Comparison of ENCODE assay signal across 15 cellular contexts in the genomic region with DNA sequence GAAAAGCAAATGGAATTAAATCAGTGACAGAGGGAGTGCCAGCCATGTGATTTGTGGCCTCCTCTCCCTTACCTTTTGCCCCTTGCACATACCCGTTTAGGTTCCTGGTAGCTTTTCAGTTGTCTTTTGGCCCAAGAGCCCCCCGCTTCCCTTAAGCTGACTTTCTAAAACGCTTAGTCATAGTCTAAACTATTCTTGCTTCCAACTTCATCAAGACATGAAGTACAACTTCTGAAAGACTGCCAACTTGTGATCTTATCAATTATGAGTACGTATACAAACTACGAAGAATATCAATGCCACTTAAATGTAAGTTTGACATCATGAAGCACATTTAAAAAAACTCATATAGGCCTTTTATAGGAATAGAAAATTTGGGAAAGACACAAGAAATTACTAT.
DNase-seq lines count a peak whose midpoint lies in the region; ATAC-seq and TF ChIP-seq lines count a peak whose summit lies in the region.
"Had no signal": no experiment of that assay in that cellular context is flagged by ENCODE, and none has a peak within 500 bp of the region (broad histone marks: within the 10 kb centered on the region; RNA-seq: fewer than 3 reads in every experiment).

No MANE protein-coding gene starts in this region.

- H3K36me3 ChIP-seq in cardiac muscle cell, result peaks cover 39% of the 10 kb centered on the region
- peaks cover 70% of the 10 kb centered on the region for H3K36me3 ChIP-seq in right atrium auricular region
- peaks cover 6 to 7% of the 10 kb centered on the region in 2 donors for H3K36me3 ChIP-seq in thyroid gland

- no peaks in the 10 kb centered on the region for H3K4me1 ChIP-seq in cardiac muscle cell (ENCODE audit: low read depth)
- no peaks in the 10 kb centered on the region for H3K4me1 ChIP-seq in right atrium auricular region
- H3K4me1 ChIP-seq in thyroid gland, result peaks cover 36 to 49% of the 10 kb centered on the region in 2 donors
- H3K4me1 ChIP-seq: BE2C, SJSA1 had no signal

- no peak for TF ChIP-seq POLR2A in thyroid gland (IDR thresholded peaks at IDR 0.05)

- peaks cover 55% of the 10 kb centered on the region for H3K36me3 Mint-ChIP-seq in activated CD8-positive, alpha-beta T cell treated with anti-CD3 and anti-CD28 coated beads, Interleukin-2, amount 10 ng/mL, durations not matched to agents 7 days and 5 days (ENCODE audit: low read depth)
- H3K36me3 Mint-ChIP-seq in WTC11, result peaks cover 37% of the 10 kb centered on the region

- H3K4me1 Mint-ChIP-seq in activated CD8-positive, alpha-beta T cell treated with anti-CD3 and anti-CD28 coated beads, Interleukin-2, amount 10 ng/mL, durations not matched to agents 7 days and 5 days (ENCODE audit: low read depth), result peaks cover 31% of the 10 kb centered on the region
- H3K4me1 Mint-ChIP-seq in WTC11, result no peaks in the 10 kb centered on the region

- POLR2A ChIA-PET in activated CD8-positive, alpha-beta T cell treated with anti-CD3 and anti-CD28 coated beads, Interleukin-2, amount 10 ng/mL, durations not matched to agents 7 days and 5 days (lab: Charles Lee), result interaction anchor here (1.1 to 1.8 kb wide), 2 partner anchors 112 to 136 kb away, joined by 3 to 9 read pairs; partner anchors contain the start of genes B2M and PATL2
- POLR2A ChIA-PET in WTC11 (lab: Charles Lee), result no interaction called here

- no peak for ATAC-seq in activated CD8-positive, alpha-beta T cell treated with anti-CD3 and anti-CD28 coated beads, Interleukin-2, amount 10 ng/mL, durations not matched to agents 7 days and 5 days
- ATAC-seq in GM18502 (IDR thresholded peaks at IDR 0.05; ENCODE audit: poor library complexity, unreplicated experiment), result no peak
- ATAC-seq in WTC11, result no peak
- no peak for ATAC-seq in HG03457 (IDR thresholded peaks at IDR 0.05; ENCODE audit: unreplicated experiment)

- TF ChIP-seq CTCF in cardiac muscle cell (IDR thresholded peaks at IDR 0.05; ENCODE audit: low read depth, low read length) (no peak), right atrium auricular region (IDR thresholded peaks at IDR 0.05) (no peak), fibroblast of pulmonary artery (IDR thresholded peaks at IDR 0.05; ENCODE audit: low read length, missing control alignments) (no peak), thyroid gland (IDR thresholded peaks at IDR 0.05) (no peak), WTC11 (IDR thresholded peaks at IDR 0.05) (no peak)

- peak overlapping the region; percentile 73 for H3K27ac Mint-ChIP-seq in activated CD8-positive, alpha-beta T cell treated with anti-CD3 and anti-CD28 coated beads, Interleukin-2, amount 10 ng/mL, durations not matched to agents 7 days and 5 days
- no peak overlapping the region for H3K27ac Mint-ChIP-seq in WTC11

- H3K4me3 ChIP-seq in cardiac muscle cell (no peak overlapping the region), right atrium auricular region (no peak overlapping the region), fibroblast of pulmonary artery (replicated peaks; ENCODE audit: low read depth, low read length) (no peak overlapping the region), thyroid gland (replicated peaks in 1 of 3) (no peak overlapping the region)
- H3K4me3 ChIP-seq: SJSA1 had no signal

- WGBS in thyroid gland, 2 donors, result 69 to 73% methylated on average over 5 of the region's 5 CpGs

- intact Hi-C loops in thyroid gland (cut with DNase I), result no loop called here

- H3K9me3 Mint-ChIP-seq in activated CD8-positive, alpha-beta T cell treated with anti-CD3 and anti-CD28 coated beads, Interleukin-2, amount 10 ng/mL, durations not matched to agents 7 days and 5 days (ENCODE audit: insufficient read depth), result no peaks in the 10 kb centered on the region
- H3K9me3 Mint-ChIP-seq in WTC11, result no peaks in the 10 kb centered on the region

- CTCF ChIA-PET in activated CD8-positive, alpha-beta T cell treated with anti-CD3 and anti-CD28 coated beads, Interleukin-2, amount 10 ng/mL, durations not matched to agents 7 days and 5 days (lab: Charles Lee), result interaction anchor here (0.6 to 5.1 kb wide), 8 partner anchors 11 to 254 kb away, joined by 3 to 51 read pairs (median 6); partner anchors contain the start of gene TRIM69
- CTCF ChIA-PET in WTC11 (lab: Charles Lee), result no interaction called here

- H3K27me3 Mint-ChIP-seq in activated CD8-positive, alpha-beta T cell treated with anti-CD3 and anti-CD28 coated beads, Interleukin-2, amount 10 ng/mL, durations not matched to agents 7 days and 5 days (ENCODE audit: low read depth), result no peaks in the 10 kb centered on the region
- no peaks in the 10 kb centered on the region for H3K27me3 Mint-ChIP-seq in WTC11 (ENCODE audit: low read depth)

- H3K4me3 Mint-ChIP-seq in activated CD8-positive, alpha-beta T cell treated with anti-CD3 and anti-CD28 coated beads, Interleukin-2, amount 10 ng/mL, durations not matched to agents 7 days and 5 days, result no peak overlapping the region
- no peak overlapping the region for H3K4me3 Mint-ChIP-seq in WTC11

- H3K27ac ChIP-seq in cardiac muscle cell (peak overlapping the region; percentile 30), right atrium auricular region (no peak overlapping the region), thyroid gland (peak overlapping the region; percentile 94 to 97 (median 96))
- H3K27ac ChIP-seq: SJSA1 had no signal

- DNase-seq in cardiac muscle cell (ENCODE audit: low read depth in 1 of 2, low spot score in 1 of 2) (peak in 1 of 2 donors; percentile 88), right atrium auricular region (ENCODE audit: low spot score) (no peak), fibroblast of pulmonary artery (ENCODE audit: low read depth) (peak; percentile 88), thyroid gland (no peak), WTC11 (ENCODE audit: low spot score) (no peak)
- no peak for DNase-seq in activated CD8-positive, alpha-beta T cell treated with anti-CD3 and anti-CD28 coated beads, Interleukin-2, amount 10 ng/mL, durations not matched to agents 7 days and 5 days
- DNase-seq: activated naive CD4-positive, alpha-beta T cell; BE2C; head of caudate nucleus; NCI-H2029; NK-92 treated with Interleukin-12 subunit alpha and Interleukin-12 subunit beta, amount 100 ng/mL, for 24 hours; occipital lobe had no signal

- no peaks in the 10 kb centered on the region for H3K9me3 ChIP-seq in cardiac muscle cell (ENCODE audit: low read depth)
- no peaks in the 10 kb centered on the region for H3K9me3 ChIP-seq in right atrium auricular region
- no peaks in the 10 kb centered on the region for H3K9me3 ChIP-seq in thyroid gland
- H3K9me3 ChIP-seq: BE2C, SJSA1 had no signal

- no peaks in the 10 kb centered on the region for H3K27me3 ChIP-seq in cardiac muscle cell
- no peaks in the 10 kb centered on the region for H3K27me3 ChIP-seq in right atrium auricular region
- no peaks in the 10 kb centered on the region for H3K27me3 ChIP-seq in thyroid gland
- H3K27me3 ChIP-seq: BE2C, SJSA1 had no signal

TF ChIP-seq in WTC11, 78 proteins besides CTCF, POLR2A, EP300 and RAD21:
- TF ChIP-seq ZNF138 (CRISPR knock-in tag; conservative IDR thresholded peaks at IDR 0.05) (no peak), RELA (CRISPR knock-in tag; IDR thresholded peaks at IDR 0.05; ENCODE audit: borderline replicate concordance) (no peak), ZNF263 (CRISPR knock-in tag; IDR thresholded peaks at IDR 0.05; ENCODE audit: low read depth) (no peak), MAX (CRISPR knock-in tag; IDR thresholded peaks at IDR 0.05) (no peak), HMGA2 (CRISPR knock-in tag; IDR thresholded peaks at IDR 0.05) (no peak), SP1 (CRISPR knock-in tag; conservative IDR thresholded peaks at IDR 0.05) (no peak), ZNF232 (CRISPR knock-in tag; IDR thresholded peaks at IDR 0.05) (no peak), ZMAT4 (CRISPR knock-in tag; IDR thresholded peaks at IDR 0.05) (no peak), SMAD4 (CRISPR knock-in tag; IDR thresholded peaks at IDR 0.05) (no peak), NR1H2 (CRISPR knock-in tag; IDR thresholded peaks at IDR 0.05) (no peak)
- TF ChIP-seq, protein P1, sequence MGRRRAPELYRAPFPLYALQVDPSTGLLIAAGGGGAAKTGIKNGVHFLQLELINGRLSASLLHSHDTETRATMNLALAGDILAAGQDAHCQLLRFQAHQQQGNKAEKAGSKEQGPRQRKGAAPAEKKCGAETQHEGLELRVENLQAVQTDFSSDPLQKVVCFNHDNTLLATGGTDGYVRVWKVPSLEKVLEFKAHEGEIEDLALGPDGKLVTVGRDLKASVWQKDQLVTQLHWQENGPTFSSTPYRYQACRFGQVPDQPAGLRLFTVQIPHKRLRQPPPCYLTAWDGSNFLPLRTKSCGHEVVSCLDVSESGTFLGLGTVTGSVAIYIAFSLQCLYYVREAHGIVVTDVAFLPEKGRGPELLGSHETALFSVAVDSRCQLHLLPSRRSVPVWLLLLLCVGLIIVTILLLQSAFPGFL (CRISPR knock-in tag; IDR thresholded peaks at IDR 0.05; ENCODE audit: borderline replicate concordance), result no peak
TF ChIP-seq in WTC11: peak in this region for 0.

Comparison
In these comparisons a context has a peak if more than half of its experiments do, and no peak if none do; other contexts are left out.
1. H3K27ac ChIP-seq: peak in cardiac muscle cell (single experiment) and thyroid gland (3 of 3); none in right atrium auricular region (0 of 2).